ENCODE assay signal across 12 cellular contexts in genomic region chr6:17115251-17116089, GRCh38. TPM values are rescaled to one million over a fixed set of nuclear protein-coding genes. Genes with fewer than 3 reads are reported as not detected.
DNase-seq lines count a peak whose midpoint lies in the region; ATAC-seq and TF ChIP-seq lines count a peak whose summit lies in the region.
"Had no signal": no experiment of that assay in that cellular context is flagged by ENCODE, and none has a peak within 500 bp of the region (broad histone marks: within the 10 kb centered on the region; RNA-seq: fewer than 3 reads in every experiment).

No MANE protein-coding gene starts in this region.

- H3K27ac ChIP-seq in Peyer's patch: no peak overlapping the region
- no peak overlapping the region for H3K27ac ChIP-seq in coronary artery
- H3K27ac ChIP-seq: SK-N-MC had no signal

- CTCF ChIA-PET in activated CD4-positive, alpha-beta memory T cell treated with anti-CD3 and anti-CD28 coated beads for 36 hours (lab: Charles Lee): no interaction called here

- no peak overlapping the region for H3K9ac ChIP-seq in adipocyte (ENCODE audit: low read length)

- no peak overlapping the region for H3K4me3 Mint-ChIP-seq in activated CD4-positive, alpha-beta memory T cell treated with anti-CD3 and anti-CD28 coated beads for 36 hours
- H3K4me3 Mint-ChIP-seq: activated CD8-positive, alpha-beta T cell treated with anti-CD3 and anti-CD28 coated beads for 36 hours had no signal

- H3K27me3 Mint-ChIP-seq in activated CD4-positive, alpha-beta memory T cell treated with anti-CD3 and anti-CD28 coated beads for 36 hours: peaks cover 2% of the 10 kb centered on the region

- DNase-seq in HFF-Myc (ENCODE audit: extremely low read depth, low read depth) (peak; percentile 76), adipocyte (ENCODE audit: low read depth) (peak; percentile 90), glomerular visceral epithelial cell (ENCODE audit: extremely low spot score) (peak; percentile 72), smooth muscle cell of the brain vasculature (ENCODE audit: low read depth, low spot score) (peak; percentile 29), Peyer's patch (no peak), coronary artery (ENCODE audit: low spot score) (no peak)
- no peak for DNase-seq in activated CD4-positive, alpha-beta memory T cell treated with anti-CD3 and anti-CD28 coated beads for 36 hours
- DNase-seq: activated CD8-positive, alpha-beta T cell treated with anti-CD3 and anti-CD28 coated beads for 36 hours; caudate nucleus; kidney had no signal

- H3K27ac Mint-ChIP-seq in activated CD4-positive, alpha-beta memory T cell treated with anti-CD3 and anti-CD28 coated beads for 36 hours: no peak overlapping the region
- H3K27ac Mint-ChIP-seq: activated CD8-positive, alpha-beta T cell treated with anti-CD3 and anti-CD28 coated beads for 36 hours had no signal

- no peaks in the 10 kb centered on the region for H3K4me1 Mint-ChIP-seq in activated CD4-positive, alpha-beta memory T cell treated with anti-CD3 and anti-CD28 coated beads for 36 hours (ENCODE audit: low read depth)

- H3K4me3 ChIP-seq in HFF-Myc (replicated peaks; ENCODE audit: low read depth, low read length): no peak overlapping the region
- no peak overlapping the region for H3K4me3 ChIP-seq in adipocyte (ENCODE audit: low read length)
- no peak overlapping the region for H3K4me3 ChIP-seq in Peyer's patch
- no peak overlapping the region for H3K4me3 ChIP-seq in coronary artery
- H3K4me3 ChIP-seq: SK-N-MC had no signal

- no peaks in the 10 kb centered on the region for H3K9me3 ChIP-seq in adipocyte (ENCODE audit: control insufficient read depth, low read length)
- no peaks in the 10 kb centered on the region for H3K9me3 ChIP-seq in Peyer's patch

- H3K4me1 ChIP-seq in adipocyte (ENCODE audit: control insufficient read depth, insufficient read depth, low read length) (peaks cover 10% of the 10 kb centered on the region), Peyer's patch (no peaks in the 10 kb centered on the region)

- H3K36me3 Mint-ChIP-seq in activated CD4-positive, alpha-beta memory T cell treated with anti-CD3 and anti-CD28 coated beads for 36 hours: no peaks in the 10 kb centered on the region

- H3K36me3 ChIP-seq in adipocyte (ENCODE audit: control insufficient read depth, insufficient read depth, low read length, severe bottlenecking) (no peaks in the 10 kb centered on the region), Peyer's patch (no peaks in the 10 kb centered on the region)

- H3K27me3 ChIP-seq in adipocyte (replicated peaks; ENCODE audit: control insufficient read depth, insufficient read depth, low read length) (no peaks in the 10 kb centered on the region), Peyer's patch (no peaks in the 10 kb centered on the region)

- no peak for TF ChIP-seq POLR2A in Peyer's patch (IDR thresholded peaks at IDR 0.05)

- POLR2A ChIA-PET in activated CD4-positive, alpha-beta memory T cell treated with anti-CD3 and anti-CD28 coated beads for 36 hours (lab: Charles Lee): no interaction called here

- ATAC-seq in GM18867 (IDR thresholded peaks at IDR 0.05; ENCODE audit: unreplicated experiment): no peak
- ATAC-seq: activated CD8-positive, alpha-beta T cell treated with anti-CD3 and anti-CD28 coated beads for 36 hours had no signal

- TF ChIP-seq CTCF in HFF-Myc (IDR thresholded peaks at IDR 0.05; ENCODE audit: low read depth, low read length, missing control alignments): no peak
- no peak for TF ChIP-seq CTCF in Peyer's patch (IDR thresholded peaks at IDR 0.05)
- TF ChIP-seq CTCF in coronary artery (IDR thresholded peaks at IDR 0.05): no peak

- intact Hi-C loops in activated CD4-positive, alpha-beta memory T cell treated with anti-CD3 and anti-CD28 coated beads for 36 hours (cut with micrococcal nuclease): no loop called here

- H3K9me3 Mint-ChIP-seq in activated CD4-positive, alpha-beta memory T cell treated with anti-CD3 and anti-CD28 coated beads for 36 hours: no peaks in the 10 kb centered on the region
- H3K9me3 Mint-ChIP-seq: activated CD8-positive, alpha-beta T cell treated with anti-CD3 and anti-CD28 coated beads for 36 hours had no signal

RNA-seq across cellular contexts. Expression of gene STMND1, which starts 13.6 kb away (rescaled TPM):
- not detected for total RNA-seq in activated CD4-positive, alpha-beta memory T cell treated with anti-CD3 and anti-CD28 coated beads for 36 hours
- total RNA-seq in Peyer's patch: not detected
- total RNA-seq: activated CD8-positive, alpha-beta T cell treated with anti-CD3 and anti-CD28 coated beads for 36 hours; kidney had no signal

Comparison
In these comparisons a context has a peak if more than half of its experiments do, and no peak if none do; other contexts are left out.
1. DNase-seq: peak in HFF-Myc (single experiment), adipocyte (single experiment), glomerular visceral epithelial cell (single experiment) and smooth muscle cell of the brain vasculature (single experiment); none in activated CD4-positive, alpha-beta memory T cell treated with anti-CD3 and anti-CD28 coated beads for 36 hours (single experiment), Peyer's patch (0 of 3) and coronary artery (single experiment).